Comparison of ENCODE assay signal across 1 cellular context in genomic region chr15:73856458-73857192, GRCh38.
TF ChIP-seq lines count a peak whose summit lies in the region.

No MANE protein-coding gene starts in this region.

TF ChIP-seq in H1, 55 proteins besides CTCF, POLR2A, EP300 and RAD21 (continued from another document):
- TF ChIP-seq HDAC2 (IDR thresholded peaks at IDR 0.05; ENCODE audit: borderline replicate concordance in 1 of 2, low read depth in 2 of 2, low read length in 2 of 2) (no peak), KDM5A (IDR thresholded peaks at IDR 0.05; ENCODE audit: low read length) (no peak), TBP (IDR thresholded peaks at IDR 0.05; ENCODE audit: low read depth, low read length) (no peak), CEBPB (IDR thresholded peaks at IDR 0.05; ENCODE audit: low read depth, low read length) (no peak), MAX (IDR thresholded peaks at IDR 0.05) (no peak), NRF1 (IDR thresholded peaks at IDR 0.05; ENCODE audit: low read depth, low read length) (no peak), ATF2 (IDR thresholded peaks at IDR 0.05; ENCODE audit: low read length) (no peak)
